Comparison of ENCODE assay signal across 1 cellular context in the genomic region with DNA sequence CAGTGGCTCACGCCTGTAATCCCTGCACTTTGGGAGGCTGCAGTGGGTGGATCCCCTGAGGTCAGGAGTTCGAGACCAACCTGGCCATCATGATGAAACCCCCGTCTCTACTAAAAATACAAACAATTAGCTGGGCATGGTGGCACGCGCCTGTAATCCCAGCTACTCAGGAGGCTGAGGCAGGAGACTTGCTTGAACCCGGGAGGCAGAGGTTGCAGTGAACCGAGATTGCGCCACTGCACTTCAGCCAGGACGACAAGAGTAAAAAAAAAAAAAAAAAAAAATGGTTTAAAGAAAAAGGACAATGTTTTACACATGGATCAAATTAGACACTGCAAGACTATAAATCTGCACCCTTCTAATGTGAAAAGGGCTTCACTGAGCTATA.
A peak's percentile ranks its signal among the peaks of the same experiment; 100 is the strongest.
TF ChIP-seq lines count a peak whose summit lies in the region.

No MANE protein-coding gene starts in this region.

TF ChIP-seq in HepG2, 621 proteins besides CTCF, POLR2A, EP300 and RAD21:
- peak; percentile 59; the same call in 1 of the 2 replicates for TF ChIP-seq ZNF770 (CRISPR knock-in tag; IDR thresholded peaks at IDR 0.05)
- TF ChIP-seq CEBPG (CRISPR knock-in tag; IDR thresholded peaks at IDR 0.05), result 0 out of 2 replicates have a peak, but pooled peaks have one; percentile 18
- 0 out of 2 replicates have a peak, but pooled peaks have one; percentile 20 for TF ChIP-seq ZNF547 (CRISPR knock-in tag; IDR thresholded peaks at IDR 0.05)
- TF ChIP-seq, protein P1, sequence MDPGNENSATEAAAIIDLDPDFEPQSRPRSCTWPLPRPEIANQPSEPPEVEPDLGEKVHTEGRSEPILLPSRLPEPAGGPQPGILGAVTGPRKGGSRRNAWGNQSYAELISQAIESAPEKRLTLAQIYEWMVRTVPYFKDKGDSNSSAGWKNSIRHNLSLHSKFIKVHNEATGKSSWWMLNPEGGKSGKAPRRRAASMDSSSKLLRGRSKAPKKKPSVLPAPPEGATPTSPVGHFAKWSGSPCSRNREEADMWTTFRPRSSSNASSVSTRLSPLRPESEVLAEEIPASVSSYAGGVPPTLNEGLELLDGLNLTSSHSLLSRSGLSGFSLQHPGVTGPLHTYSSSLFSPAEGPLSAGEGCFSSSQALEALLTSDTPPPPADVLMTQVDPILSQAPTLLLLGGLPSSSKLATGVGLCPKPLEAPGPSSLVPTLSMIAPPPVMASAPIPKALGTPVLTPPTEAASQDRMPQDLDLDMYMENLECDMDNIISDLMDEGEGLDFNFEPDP (CRISPR knock-in tag; conservative IDR thresholded peaks at IDR 0.05), result 0 out of 2 replicates have a peak, but pooled peaks have one; percentile 17
- TF ChIP-seq ZNF460 (CRISPR knock-in tag; IDR thresholded peaks at IDR 0.05; ENCODE audit: borderline replicate concordance), result 0 out of 2 replicates have a peak, but pooled peaks have one; percentile 40
- TF ChIP-seq, protein P2, sequence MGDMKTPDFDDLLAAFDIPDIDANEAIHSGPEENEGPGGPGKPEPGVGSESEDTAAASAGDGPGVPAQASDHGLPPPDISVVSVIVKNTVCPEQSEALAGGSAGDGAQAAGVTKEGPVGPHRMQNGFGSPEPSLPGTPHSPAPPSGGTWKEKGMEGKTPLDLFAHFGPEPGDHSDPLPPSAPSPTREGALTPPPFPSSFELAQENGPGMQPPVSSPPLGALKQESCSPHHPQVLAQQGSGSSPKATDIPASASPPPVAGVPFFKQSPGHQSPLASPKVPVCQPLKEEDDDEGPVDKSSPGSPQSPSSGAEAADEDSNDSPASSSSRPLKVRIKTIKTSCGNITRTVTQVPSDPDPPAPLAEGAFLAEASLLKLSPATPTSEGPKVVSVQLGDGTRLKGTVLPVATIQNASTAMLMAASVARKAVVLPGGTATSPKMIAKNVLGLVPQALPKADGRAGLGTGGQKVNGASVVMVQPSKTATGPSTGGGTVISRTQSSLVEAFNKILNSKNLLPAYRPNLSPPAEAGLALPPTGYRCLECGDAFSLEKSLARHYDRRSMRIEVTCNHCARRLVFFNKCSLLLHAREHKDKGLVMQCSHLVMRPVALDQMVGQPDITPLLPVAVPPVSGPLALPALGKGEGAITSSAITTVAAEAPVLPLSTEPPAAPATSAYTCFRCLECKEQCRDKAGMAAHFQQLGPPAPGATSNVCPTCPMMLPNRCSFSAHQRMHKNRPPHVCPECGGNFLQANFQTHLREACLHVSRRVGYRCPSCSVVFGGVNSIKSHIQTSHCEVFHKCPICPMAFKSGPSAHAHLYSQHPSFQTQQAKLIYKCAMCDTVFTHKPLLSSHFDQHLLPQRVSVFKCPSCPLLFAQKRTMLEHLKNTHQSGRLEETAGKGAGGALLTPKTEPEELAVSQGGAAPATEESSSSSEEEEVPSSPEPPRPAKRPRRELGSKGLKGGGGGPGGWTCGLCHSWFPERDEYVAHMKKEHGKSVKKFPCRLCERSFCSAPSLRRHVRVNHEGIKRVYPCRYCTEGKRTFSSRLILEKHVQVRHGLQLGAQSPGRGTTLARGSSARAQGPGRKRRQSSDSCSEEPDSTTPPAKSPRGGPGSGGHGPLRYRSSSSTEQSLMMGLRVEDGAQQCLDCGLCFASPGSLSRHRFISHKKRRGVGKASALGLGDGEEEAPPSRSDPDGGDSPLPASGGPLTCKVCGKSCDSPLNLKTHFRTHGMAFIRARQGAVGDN (CRISPR knock-in tag; IDR thresholded peaks at IDR 0.05), result 0 out of 2 replicates have a peak, but pooled peaks have one; percentile 14
- 0 out of 2 replicates have a peak, but pooled peaks have one; percentile 19 for TF ChIP-seq ZMYM3 (CRISPR knock-in tag; IDR thresholded peaks at IDR 0.05)
